ENCODE assay signal across 1 cellular context in genomic region chr15:64535460-64536243, GRCh38.
TF ChIP-seq lines count a peak whose summit lies in the region.

No MANE protein-coding gene starts in this region.

TF ChIP-seq in SK-N-SH, 30 proteins besides CTCF, POLR2A, EP300 and RAD21 (continued from another document):
- no peak for TF ChIP-seq GABPA (IDR thresholded peaks at IDR 0.05; ENCODE audit: low read depth)
- TF ChIP-seq REST (IDR thresholded peaks at IDR 0.05; ENCODE audit: low read depth, low read length): no peak
- no peak for TF ChIP-seq MXI1 (IDR thresholded peaks at IDR 0.05; ENCODE audit: low read depth, low read length)
- TF ChIP-seq NFIC (IDR thresholded peaks at IDR 0.05; ENCODE audit: borderline replicate concordance): no peak
- TF ChIP-seq MAX (IDR thresholded peaks at IDR 0.05; ENCODE audit: low read depth): no peak
